10 cellular contexts compared by ENCODE assay signal in the genomic region with DNA sequence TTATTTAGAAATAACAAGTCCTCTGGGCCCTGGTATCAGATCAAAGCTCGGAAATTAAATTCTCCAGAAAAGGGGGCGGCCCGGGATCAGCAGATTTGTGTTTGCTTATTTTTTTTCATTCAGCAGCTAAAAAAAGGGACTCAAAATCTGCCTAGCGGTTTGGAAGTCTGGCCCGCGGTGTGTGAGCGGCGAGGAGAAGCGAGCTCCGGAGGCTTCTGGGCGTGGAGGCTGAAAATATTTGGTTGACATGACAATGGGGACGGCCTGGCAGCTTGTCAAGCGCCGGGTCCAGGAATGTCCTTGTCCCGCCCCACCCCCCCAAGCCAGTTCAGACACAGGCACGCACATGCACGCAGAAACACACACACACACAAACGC. TPM values are rescaled to one million over a fixed set of nuclear protein-coding genes. Genes with fewer than 3 reads are reported as not detected.
A peak's percentile ranks its signal among the peaks of the same experiment; 100 is the strongest.
DNase-seq lines count a peak whose midpoint lies in the region; ATAC-seq and TF ChIP-seq lines count a peak whose summit lies in the region.
"Had no signal": no experiment of that assay in that cellular context is flagged by ENCODE, and none has a peak within 500 bp of the region (broad histone marks: within the 10 kb centered on the region; RNA-seq: fewer than 3 reads in every experiment).

No MANE protein-coding gene starts in this region.

- H3K36me3 ChIP-seq in right lobe of liver, result no peaks in the 10 kb centered on the region
- no peaks in the 10 kb centered on the region for H3K36me3 ChIP-seq in upper lobe of right lung

- TF ChIP-seq CTCF in chondrocyte (IDR thresholded peaks at IDR 0.05), result no peak
- no peak for TF ChIP-seq CTCF in right lobe of liver (IDR thresholded peaks at IDR 0.05)
- no peak for TF ChIP-seq CTCF in upper lobe of right lung (IDR thresholded peaks at IDR 0.05)

- peaks cover 8% of the 10 kb centered on the region for H3K4me1 Mint-ChIP-seq in chondrocyte (ENCODE audit: low read depth)

- ATAC-seq in right lobe of liver (no peak), upper lobe of right lung (peak; percentile 48), GM18502 (IDR thresholded peaks at IDR 0.05; ENCODE audit: poor library complexity, unreplicated experiment) (no peak)

- peak overlapping the region in 2 of 3 donors; percentile 33 to 53 for H3K4me3 ChIP-seq in right lobe of liver
- peak overlapping the region; percentile 46 for H3K4me3 ChIP-seq in upper lobe of right lung

- no peaks in the 10 kb centered on the region for H3K36me3 Mint-ChIP-seq in chondrocyte (ENCODE audit: low read depth)
- H3K36me3 Mint-ChIP-seq: activated naive CD8-positive, alpha-beta T cell treated with anti-CD3 and anti-CD28 coated beads, Interleukin-2, amount 10 ng/mL, durations not matched to agents 7 days and 5 days had no signal

- intact Hi-C loops in right lobe of liver (cut with DNase I), result no loop called here
- intact Hi-C loops in upper lobe of right lung (cut with DNase I), result loop anchor here (5.0 kb wide), 1 partner anchor 184 kb away; the partner anchor contains the start of gene PDGFA

- DNase-seq in DMS79 treated with DMSO at 0.1 percent for 48 hours (lab: John Stamatoyannopoulos, UW), result peak; percentile 22
- DNase-seq in DMS79 (lab: John Stamatoyannopoulos, UW), result no peak
- DNase-seq in chondrocyte (ENCODE audit: low spot score), result peak; percentile 52
- DNase-seq in right lobe of liver, result no peak
- no peak for DNase-seq in upper lobe of right lung
- no peak for DNase-seq in AML-193 (lab: John Stamatoyannopoulos, UW)
- DNase-seq in pons (ENCODE audit: low spot score), result no peak

- peak overlapping the region; percentile 40 for H3K4me3 Mint-ChIP-seq in chondrocyte (ENCODE audit: unreplicated experiment)
- H3K4me3 Mint-ChIP-seq: activated naive CD8-positive, alpha-beta T cell treated with anti-CD3 and anti-CD28 coated beads, Interleukin-2, amount 10 ng/mL, durations not matched to agents 7 days and 5 days had no signal

- no peaks in the 10 kb centered on the region for H3K27me3 ChIP-seq in right lobe of liver
- no peaks in the 10 kb centered on the region for H3K27me3 ChIP-seq in upper lobe of right lung

- peak overlapping the region in 2 of 3 donors; percentile 56 to 76 for H3K27ac ChIP-seq in right lobe of liver
- H3K27ac ChIP-seq in upper lobe of right lung, result peak overlapping the region; percentile 70

- WGBS in right lobe of liver (ENCODE audit: insufficient coverage, low coverage, low lambda C conversion rate, missing lambda C conversion rate), result 30% methylated on average over 14 of the region's 18 CpGs

- H3K9me3 Mint-ChIP-seq in chondrocyte (ENCODE audit: low read depth), result no peaks in the 10 kb centered on the region

- no peak for TF ChIP-seq POLR2A in right lobe of liver (IDR thresholded peaks at IDR 0.05)

- H3K9me3 ChIP-seq in right lobe of liver (no peaks in the 10 kb centered on the region), upper lobe of right lung (no peaks in the 10 kb centered on the region)

- peak overlapping the region; percentile 41 for H3K27ac Mint-ChIP-seq in chondrocyte (ENCODE audit: unreplicated experiment)
- H3K27ac Mint-ChIP-seq: activated naive CD8-positive, alpha-beta T cell treated with anti-CD3 and anti-CD28 coated beads, Interleukin-2, amount 10 ng/mL, durations not matched to agents 7 days and 5 days had no signal

- peaks cover 9% of the 10 kb centered on the region for H3K27me3 Mint-ChIP-seq in chondrocyte (ENCODE audit: low read depth)

- H3K4me1 ChIP-seq in right lobe of liver (peaks cover 0 to 19% (median 4%) of the 10 kb centered on the region in 4 donors), upper lobe of right lung (peaks cover 15% of the 10 kb centered on the region)

RNA-seq across cellular contexts. Expression of gene FOXL3, which starts 43.4 kb away (rescaled TPM):
- total RNA-seq in chondrocyte (not detected in 3 replicates), right lobe of liver (not detected), upper lobe of right lung (not detected)
- total RNA-seq: A172; activated naive CD8-positive, alpha-beta T cell treated with anti-CD3 and anti-CD28 coated beads, Interleukin-2, amount 10 ng/mL, durations not matched to agents 7 days and 5 days had no signal

Comparison
In these comparisons a context has a peak if more than half of its experiments do, and no peak if none do; other contexts are left out.
1. DNase-seq: peak in DMS79 treated with DMSO at 0.1 percent for 48 hours (single experiment) and chondrocyte (single experiment); none in DMS79 (single experiment), right lobe of liver (0 of 3), upper lobe of right lung (single experiment), AML-193 (0 of 2) and pons (single experiment).